ENCODE assay signal across 1 cellular context in the genomic region with DNA sequence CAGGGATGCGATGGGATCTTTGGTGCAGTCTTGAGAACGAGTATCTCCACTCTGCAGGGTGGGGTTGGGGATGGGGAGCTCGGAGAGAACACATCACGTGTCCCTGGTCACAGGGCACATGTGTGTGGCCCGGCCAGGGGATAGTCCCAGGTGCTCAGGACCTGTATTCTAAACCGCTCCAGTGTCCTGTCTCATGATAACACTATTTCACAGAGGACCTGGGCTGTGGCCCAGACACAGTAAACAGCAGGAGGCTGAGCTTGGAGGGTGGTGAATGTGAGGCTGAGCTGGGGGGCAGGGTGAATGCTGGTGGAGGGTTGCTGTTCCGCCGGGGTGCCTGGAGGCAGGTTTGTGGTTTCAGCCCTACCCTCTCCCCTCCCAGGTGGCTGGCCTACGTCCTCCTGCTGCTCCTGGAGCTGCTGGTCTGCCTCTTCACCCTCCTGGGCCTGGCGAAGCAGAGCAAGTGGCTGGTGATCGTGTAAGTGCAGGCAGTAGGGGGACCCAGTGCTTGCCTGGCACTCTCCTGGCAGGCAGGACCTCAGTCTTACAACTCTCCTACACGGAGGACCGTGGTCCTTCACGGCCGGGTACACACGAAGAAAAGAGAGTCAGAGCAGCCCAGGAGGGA.
TF ChIP-seq lines count a peak whose summit lies in the region.

No MANE protein-coding gene starts in this region.

TF ChIP-seq in HepG2, 621 proteins besides CTCF, POLR2A, EP300 and RAD21:
- TF ChIP-seq E2F1 (CRISPR knock-in tag; IDR thresholded peaks at IDR 0.05), result no peak
- no peak for TF ChIP-seq SETDB1 (CRISPR knock-in tag; IDR thresholded peaks at IDR 0.05; ENCODE audit: borderline replicate concordance)
- TF ChIP-seq AGO1 (IDR thresholded peaks at IDR 0.05; ENCODE audit: low read depth, low read length, poor library complexity, severe bottlenecking), result peak; percentile 86
- peak; percentile 63 for TF ChIP-seq AGO2 (optimal IDR thresholded peaks at IDR 0.05; ENCODE audit: low read depth, low read length)
- no peak for TF ChIP-seq ZNF350 (CRISPR knock-in tag; IDR thresholded peaks at IDR 0.05; ENCODE audit: borderline replicate concordance, low read depth)
- TF ChIP-seq SMAD9 (CRISPR knock-in tag; IDR thresholded peaks at IDR 0.05), result no peak
- TF ChIP-seq KDM2A (CRISPR knock-in tag; IDR thresholded peaks at IDR 0.05; ENCODE audit: borderline replicate concordance, low read depth), result 0 out of 2 replicates have a peak, but pooled peaks have one; percentile 18
- no peak for TF ChIP-seq BCLAF1 (IDR thresholded peaks at IDR 0.05)
- TF ChIP-seq, protein P1, sequence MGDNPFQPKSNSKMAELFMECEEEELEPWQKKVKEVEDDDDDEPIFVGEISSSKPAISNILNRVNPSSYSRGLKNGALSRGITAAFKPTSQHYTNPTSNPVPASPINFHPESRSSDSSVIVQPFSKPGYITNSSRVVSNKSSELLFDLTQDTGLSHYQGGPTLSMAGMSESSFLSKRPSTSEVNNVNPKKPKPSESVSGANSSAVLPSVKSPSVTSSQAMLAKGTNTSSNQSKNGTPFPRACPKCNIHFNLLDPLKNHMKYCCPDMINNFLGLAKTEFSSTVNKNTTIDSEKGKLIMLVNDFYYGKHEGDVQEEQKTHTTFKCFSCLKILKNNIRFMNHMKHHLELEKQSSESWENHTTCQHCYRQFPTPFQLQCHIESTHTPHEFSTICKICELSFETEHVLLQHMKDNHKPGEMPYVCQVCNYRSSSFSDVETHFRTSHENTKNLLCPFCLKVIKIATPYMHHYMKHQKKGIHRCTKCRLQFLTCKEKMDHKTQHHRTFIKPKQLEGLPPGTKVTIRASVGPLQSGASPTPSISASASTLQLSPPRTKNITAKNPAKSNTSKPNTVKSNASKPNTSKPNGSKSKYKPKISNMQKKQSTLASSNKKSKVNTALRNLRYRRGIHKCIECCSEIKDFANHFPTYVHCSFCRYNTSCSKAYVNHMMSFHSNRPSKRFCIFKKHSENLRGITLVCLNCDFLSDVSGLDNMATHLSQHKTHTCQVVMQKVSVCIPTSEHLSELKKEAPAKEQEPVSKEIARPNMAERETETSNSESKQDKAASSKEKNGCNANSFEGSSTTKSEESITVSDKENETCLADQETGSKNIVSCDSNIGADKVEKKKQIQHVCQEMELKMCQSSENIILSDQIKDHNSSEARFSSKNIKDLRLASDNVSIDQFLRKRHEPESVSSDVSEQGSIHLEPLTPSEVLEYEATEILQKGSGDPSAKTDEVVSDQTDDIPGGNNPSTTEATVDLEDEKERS (CRISPR knock-in tag; IDR thresholded peaks at IDR 0.05), result no peak
- TF ChIP-seq, protein P2, sequence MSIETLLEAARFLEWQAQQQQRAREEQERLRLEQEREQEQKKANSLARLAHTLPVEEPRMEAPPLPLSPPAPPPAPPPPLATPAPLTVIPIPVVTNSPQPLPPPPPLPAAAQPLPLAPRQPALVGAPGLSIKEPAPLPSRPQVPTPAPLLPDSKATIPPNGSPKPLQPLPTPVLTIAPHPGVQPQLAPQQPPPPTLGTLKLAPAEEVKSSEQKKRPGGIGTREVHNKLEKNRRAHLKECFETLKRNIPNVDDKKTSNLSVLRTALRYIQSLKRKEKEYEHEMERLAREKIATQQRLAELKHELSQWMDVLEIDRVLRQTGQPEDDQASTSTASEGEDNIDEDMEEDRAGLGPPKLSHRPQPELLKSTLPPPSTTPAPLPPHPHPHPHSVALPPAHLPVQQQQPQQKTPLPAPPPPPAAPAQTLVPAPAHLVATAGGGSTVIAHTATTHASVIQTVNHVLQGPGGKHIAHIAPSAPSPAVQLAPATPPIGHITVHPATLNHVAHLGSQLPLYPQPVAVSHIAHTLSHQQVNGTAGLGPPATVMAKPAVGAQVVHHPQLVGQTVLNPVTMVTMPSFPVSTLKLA (IDR thresholded peaks at IDR 0.05), result peak; percentile 48
- no peak for TF ChIP-seq JDP2 (CRISPR knock-in tag; IDR thresholded peaks at IDR 0.05; ENCODE audit: borderline replicate concordance)
